In the genomic region with DNA sequence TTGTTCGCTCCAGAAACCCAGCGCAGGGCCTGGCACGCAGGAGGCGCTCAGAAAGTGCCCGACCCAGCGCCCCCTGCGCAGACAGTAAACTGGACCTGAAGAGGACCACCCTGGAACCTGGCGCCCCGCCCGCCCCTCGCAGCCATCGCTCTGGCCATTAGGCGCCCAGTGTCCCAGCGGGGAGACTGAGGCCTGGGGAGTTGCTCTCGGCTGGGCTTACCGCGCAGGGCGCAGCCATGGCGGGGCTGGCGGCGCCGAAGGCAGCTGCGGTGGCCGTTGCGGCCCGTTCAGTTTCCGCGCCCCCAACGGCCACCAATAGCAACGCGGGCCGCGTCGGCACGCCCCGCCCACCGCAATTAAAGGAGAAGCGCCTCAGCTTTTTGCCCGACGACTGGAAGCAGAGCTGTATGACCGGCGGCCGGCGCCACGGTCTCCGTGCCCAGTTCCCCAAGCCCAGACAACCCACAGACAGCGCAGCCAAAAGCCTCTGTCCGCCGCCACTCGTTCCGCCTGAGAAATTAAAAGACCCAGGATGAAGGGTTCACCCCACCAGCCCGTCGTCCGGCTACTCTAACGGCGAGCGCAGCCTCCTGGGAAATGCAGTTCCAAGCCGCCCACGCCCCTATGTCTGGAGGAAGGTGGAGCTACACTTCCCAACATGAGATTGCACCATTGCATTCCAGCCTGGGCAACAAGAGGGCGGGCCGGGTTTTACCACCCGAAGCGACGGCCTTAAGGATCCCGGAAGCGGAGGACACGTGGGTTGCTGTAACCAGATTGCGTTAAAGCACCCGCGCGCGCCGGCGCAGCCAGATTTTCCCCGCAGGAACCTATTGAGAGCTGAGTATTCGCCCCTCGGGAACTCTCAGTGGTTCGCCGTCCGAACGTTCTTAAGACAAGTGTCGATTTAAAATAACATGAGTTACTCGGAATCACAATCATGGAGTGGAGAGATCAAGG, we compare ENCODE assay signal across 8 cellular contexts. TPM values are rescaled to one million over a fixed set of nuclear protein-coding genes. Genes with fewer than 3 reads are reported as not detected.
DNase-seq lines count a peak whose midpoint lies in the region; ATAC-seq, FAIRE-seq and TF ChIP-seq lines count a peak whose summit lies in the region.

POC1A (minus strand) TSS at position 289 of the 960 bp plus-strand sequence; CDS start at position 238, 51 bp downstream.

- H3K27me3 ChIP-seq in keratinocyte (ENCODE audit: control insufficient read depth, extremely low read depth, insufficient read depth, low read length), result no peaks in the 10 kb centered on the region

- peak; percentile 81 for ATAC-seq in HG03432 (IDR thresholded peaks at IDR 0.05; ENCODE audit: unreplicated experiment)

- FAIRE-seq in keratinocyte (lab: Jason Lieb, UNC), result peak; percentile 85

- DNase-seq in AML-193 (lab: John Stamatoyannopoulos, UW), result peak; percentile 99
- peak; percentile 96 for DNase-seq in NCI-H460 (ENCODE audit: extremely low read depth, low read depth)
- peak; percentile 71 for DNase-seq in activated CD4-positive, alpha-beta T cell treated with anti-CD3 and anti-CD28 coated beads for 1 hour
- peak; percentile 67 to 75 for DNase-seq in cerebellar nuclear complex (lab: John Stamatoyannopoulos, UW)
- peak; percentile 81 for DNase-seq in keratinocyte (ENCODE audit: low read depth, low spot score)
- peak; percentile 88 to 90 (median 89) for DNase-seq in stimulated activated CD4-positive, alpha-beta T cell treated with anti-CD3 and anti-CD28 coated beads, Interleukin-12 subunit alpha, Interleukin-12 subunit beta, amount 100 ng/mL, for 48 hours (ENCODE audit: low read depth in 2 of 3, low spot score in 1 of 3)

- H3K9ac ChIP-seq in keratinocyte (ENCODE audit: control insufficient read depth, extremely low read depth, insufficient read depth, low read length), result peak within 1 kb of the TSS; percentile 83

- peak within 1 kb of the TSS; percentile 79 for H3K27ac ChIP-seq in keratinocyte (ENCODE audit: control insufficient read depth, insufficient read depth, low read length)

- H3K9me1 ChIP-seq in keratinocyte (ENCODE audit: control insufficient read depth, extremely low read depth, insufficient read depth, low read length), result no peaks in the 10 kb centered on the region

- H2AFZ ChIP-seq in keratinocyte (ENCODE audit: control insufficient read depth, low read length), result peak within 1 kb of the TSS; percentile 96

- peak; percentile 65 for TF ChIP-seq POLR2A in GM19193 (IDR thresholded peaks at IDR 0.05; ENCODE audit: extremely low read depth, insufficient read depth, insufficient read length)

- H3K4me1 ChIP-seq in keratinocyte (ENCODE audit: control insufficient read depth, extremely low read depth, insufficient read depth, low read length), result peaks cover 6% of the 10 kb centered on the region

- H3K36me3 ChIP-seq in keratinocyte (ENCODE audit: control insufficient read depth in 2 of 2, extremely low read depth in 1 of 2, insufficient read depth in 2 of 2, low read length in 2 of 2), result peaks cover 0 to 5% of the 10 kb centered on the region in 2 experiments

- peak within 1 kb of the TSS; percentile 80 for H3K4me2 ChIP-seq in keratinocyte (ENCODE audit: control insufficient read depth, extremely low read depth, insufficient read depth, low read depth, low read length)

- dilution Hi-C loops in keratinocyte (cut with MboI; ENCODE audit: extremely low pct_ligation_motif_present, low sequenced_read_pairs), result no loop called here

- TF ChIP-seq CTCF in keratinocyte (optimal IDR thresholded peaks at IDR 0.05 in 1 of 3, IDR thresholded peaks at IDR 0.05 in 1 of 3, conservative IDR thresholded peaks at IDR 0.05 in 1 of 3; ENCODE audit: extremely low read depth in 1 of 3, insufficient read depth in 2 of 3, low read length in 3 of 3), result no peak

- H3K9me3 ChIP-seq in keratinocyte (ENCODE audit: control insufficient read depth, low read depth, low read length), result no peaks in the 10 kb centered on the region

- peak within 1 kb of the TSS; percentile 78 to 92 (median 86) for H3K4me3 ChIP-seq in keratinocyte (ENCODE audit: control insufficient read depth in 2 of 3, extremely low read depth in 1 of 3, insufficient read depth in 2 of 3, low read depth in 1 of 3, low read length in 3 of 3)

- H4K20me1 ChIP-seq in keratinocyte (ENCODE audit: control insufficient read depth, extremely low read depth, insufficient read depth, low read length), result no peaks in the 10 kb centered on the region

- H3K79me2 ChIP-seq in keratinocyte (ENCODE audit: control insufficient read depth, insufficient read depth, low read length), result peaks cover 13% of the 10 kb centered on the region

RNA-seq across cellular contexts. Expression of gene POC1A, which starts in this region (rescaled TPM):
- 10.7 and 11.0 TPM in 2 replicates for total RNA-seq in NCI-H460 (2014; rRNA removed; shearing (Covaris generic))
- polyA plus RNA-seq in NCI-H460 (2014; cell fraction: nucleus; rRNA removed), result 10.5 and 16.8 TPM in 2 replicates
- polyA plus RNA-seq in keratinocyte, result 7.2 to 11.5 TPM (median 11.3 TPM) in 3 replicates
- 0.70 TPM for polyA plus RNA-seq in keratinocyte (2011; ENCODE audit: low read depth)
- polyA plus RNA-seq in keratinocyte (2011; cell fraction: cytosol; rRNA removed), result 6.2 and 8.5 TPM in 2 replicates
- 5.5 and 7.7 TPM in 2 replicates for polyA plus RNA-seq in keratinocyte (2011; cell fraction: nucleus; rRNA removed)
- 2.0 and 12.5 TPM in 2 replicates for polyA plus RNA-seq in keratinocyte (2012; ENCODE audit: low replicate concordance)
- 11.7 to 21.4 TPM (median 18.1 TPM) in 3 replicates for polyA minus RNA-seq in keratinocyte
- 8.8 TPM for polyA minus RNA-seq in keratinocyte (2011; cell fraction: cytosol; rRNA and poly(A)+ RNA removed)
- 4.9 and 7.3 TPM in 2 replicates for polyA minus RNA-seq in keratinocyte (2011; cell fraction: nucleus; rRNA and poly(A)+ RNA removed)

Comparison
In these comparisons a context has a peak if more than half of its experiments do, and no peak if none do; other contexts are left out.
1. Peak in every context shown above with its lines: DNase-seq, ATAC-seq, H3K4me3 ChIP-seq and H3K27ac ChIP-seq.